ENCODE assay signal across 28 cellular contexts in genomic region chr3:124007186-124007585, GRCh38. TPM values are rescaled to one million over a fixed set of nuclear protein-coding genes. Genes with fewer than 3 reads are reported as not detected.
DNase-seq lines count a peak whose midpoint lies in the region; ATAC-seq, FAIRE-seq and TF ChIP-seq lines count a peak whose summit lies in the region.
"Had no signal": no experiment of that assay in that cellular context is flagged by ENCODE, and none has a peak within 500 bp of the region (broad histone marks: within the 10 kb centered on the region; RNA-seq: fewer than 3 reads in every experiment).

No MANE protein-coding gene starts in this region.

- H3K9ac ChIP-seq in OCI-LY3 (ENCODE audit: low read length) (no peak overlapping the region), GM12878 (ENCODE audit: control insufficient read depth, insufficient read depth, low read length) (no peak overlapping the region)

- TF ChIP-seq RAD21 in GM12878 (IDR thresholded peaks at IDR 0.05; ENCODE audit: insufficient read depth, low read depth, low read length): no peak

- H3K4me2 ChIP-seq in OCI-LY3 (ENCODE audit: low read length) (peak overlapping the region; percentile 45), GM12878 (ENCODE audit: control insufficient read depth, insufficient read depth) (no peak overlapping the region)
- H3K4me2 ChIP-seq: hepatocyte had no signal

- DNase-seq in A172 (ENCODE audit: low spot score) (peak; percentile 40), GM12878 (ENCODE audit: low read depth, low spot score) (no peak)
- no peak for DNase-seq in stimulated activated naive CD4-positive, alpha-beta T cell (lab: John Stamatoyannopoulos, UW)
- DNase-seq in activated CD4-positive, alpha-beta T cell treated with anti-CD3 and anti-CD28 coated beads, Interleukin-2, amount 50 U/mL, for 48 hours: no peak
- no peak for DNase-seq in activated CD4-positive, alpha-beta T cell treated with anti-CD3 and anti-CD28 coated beads for 36 hours
- DNase-seq: 8988T; amygdala; CD4-positive, alpha-beta memory T cell; DMS79; effector memory CD4-positive, alpha-beta T cell; MG63; NCI-H2029 treated with DMSO at 0.1 percent for 48 hours; NCI-H69; nephron progenitor cell; psoas muscle; stimulated activated CD4-positive, alpha-beta T cell treated with anti-CD3 and anti-CD28 coated beads, Interleukin-12 subunit alpha, Interleukin-12 subunit beta, amount 100 ng/mL, for 4 hours; T-cell; upper lobe of right lung had no signal

- RAD21 ChIA-PET in GM12878 (lab: Charles Lee; ENCODE audit: unreplicated experiment): no interaction called here

- no peak overlapping the region for H3K27ac ChIP-seq in OCI-LY3 (ENCODE audit: low read length)
- H3K27ac ChIP-seq in GM12878 (ENCODE audit: control insufficient read depth, insufficient read depth): no peak overlapping the region
- H3K27ac ChIP-seq: hepatocyte, psoas muscle, upper lobe of right lung had no signal

- H3K27me3 Mint-ChIP-seq in activated CD4-positive, alpha-beta T cell treated with anti-CD3 and anti-CD28 coated beads for 36 hours: peaks cover 35% of the 10 kb centered on the region

- no peak for FAIRE-seq in GM12878 (lab: Jason Lieb, UNC)

- no peak overlapping the region for H2AFZ ChIP-seq in OCI-LY3 (ENCODE audit: low read depth, low read length)
- H2AFZ ChIP-seq in GM12878 (ENCODE audit: control insufficient read depth, low read depth, low read length): no peak overlapping the region
- H2AFZ ChIP-seq: hepatocyte had no signal

- TF ChIP-seq POLR2A in GM12878 (IDR thresholded peaks at IDR 0.05; ENCODE audit: low read depth, low read length): no peak

- ATAC-seq in HG02610 (IDR thresholded peaks at IDR 0.05; ENCODE audit: unreplicated experiment): peak; percentile 77
- ATAC-seq in GM12878: peak; percentile 65
- no peak for ATAC-seq in HG03354 (IDR thresholded peaks at IDR 0.05; ENCODE audit: poor library complexity, severe bottlenecking, unreplicated experiment)
- no peak for ATAC-seq in activated CD4-positive, alpha-beta T cell treated with anti-CD3 and anti-CD28 coated beads for 36 hours
- ATAC-seq: Panc1; psoas muscle; stimulated activated effector memory CD8-positive, alpha-beta T cell treated with anti-CD3 and anti-CD28 coated beads, Interleukin-12 subunit alpha, Interleukin-12 subunit beta, amount 100 ng/mL, for 72 hours; T-cell; upper lobe of right lung; WTC11 had no signal

- no peaks in the 10 kb centered on the region for H4K20me1 ChIP-seq in OCI-LY3 (ENCODE audit: insufficient read depth, low read length)
- no peaks in the 10 kb centered on the region for H4K20me1 ChIP-seq in GM12878 (ENCODE audit: control insufficient read depth, insufficient read depth)

- intact Hi-C loops in GM12878 (cut with micrococcal nuclease; ENCODE audit: unreplicated experiment): no loop called here
- intact Hi-C loops in activated CD4-positive, alpha-beta T cell treated with anti-CD3 and anti-CD28 coated beads for 36 hours (cut with DNase I, micrococcal nuclease): no loop called here

- H3K9me3 ChIP-seq in OCI-LY3 (ENCODE audit: insufficient read depth, low read length) (no peaks in the 10 kb centered on the region), GM12878 (replicated peaks; ENCODE audit: control insufficient read depth, insufficient read depth, low read length) (no peaks in the 10 kb centered on the region)
- H3K9me3 ChIP-seq: MG63, psoas muscle, upper lobe of right lung had no signal

- 4% methylated on average over 4 of the region's 4 CpGs for WGBS in GM12878 (ENCODE audit: insufficient coverage, insufficient replicate concordance, low lambda C conversion rate, missing lambda C conversion rate)

- POLR2A ChIA-PET in GM12878 (lab: Charles Lee): no interaction called here
- POLR2A ChIA-PET in activated CD4-positive, alpha-beta T cell treated with anti-CD3 and anti-CD28 coated beads for 36 hours (lab: Charles Lee): no interaction called here

- H3K4me1 Mint-ChIP-seq in activated CD4-positive, alpha-beta T cell treated with anti-CD3 and anti-CD28 coated beads for 36 hours: no peaks in the 10 kb centered on the region
- H3K4me1 Mint-ChIP-seq: CD4-positive, alpha-beta memory T cell; nephron progenitor cell; stimulated activated effector memory CD8-positive, alpha-beta T cell treated with anti-CD3 and anti-CD28 coated beads, Interleukin-12 subunit alpha, Interleukin-12 subunit beta, amount 100 ng/mL, for 72 hours; T-cell; WTC11 had no signal

- H3K36me3 Mint-ChIP-seq in activated CD4-positive, alpha-beta T cell treated with anti-CD3 and anti-CD28 coated beads for 36 hours (ENCODE audit: low read depth): no peaks in the 10 kb centered on the region
- H3K36me3 Mint-ChIP-seq: CD4-positive, alpha-beta memory T cell; stimulated activated effector memory CD8-positive, alpha-beta T cell treated with anti-CD3 and anti-CD28 coated beads, Interleukin-12 subunit alpha, Interleukin-12 subunit beta, amount 100 ng/mL, for 72 hours; T-cell; WTC11 had no signal

- no peak overlapping the region for H3K27ac Mint-ChIP-seq in activated CD4-positive, alpha-beta T cell treated with anti-CD3 and anti-CD28 coated beads for 36 hours
- H3K27ac Mint-ChIP-seq: activated T-helper 2 cell treated with anti-CD3 and anti-CD28 coated beads, Interferon-gamma antibody, Interleukin-2, Interleukin-4, amounts not matched to agents 10 μg/mL and 5 μg/mL and 100 μg/mL, durations not matched to agents 14 hours and 24 hours and 36 hours; CD4-positive, alpha-beta memory T cell; nephron progenitor cell; stimulated activated effector memory CD8-positive, alpha-beta T cell treated with anti-CD3 and anti-CD28 coated beads, Interleukin-12 subunit alpha, Interleukin-12 subunit beta, amount 100 ng/mL, for 72 hours; T-cell; WTC11 had no signal

- no peaks in the 10 kb centered on the region for H3K9me3 Mint-ChIP-seq in activated CD4-positive, alpha-beta T cell treated with anti-CD3 and anti-CD28 coated beads for 36 hours (ENCODE audit: low read depth)
- H3K9me3 Mint-ChIP-seq: activated T-helper 2 cell treated with anti-CD3 and anti-CD28 coated beads, Interferon-gamma antibody, Interleukin-2, Interleukin-4, amounts not matched to agents 10 μg/mL and 5 μg/mL and 100 μg/mL, durations not matched to agents 14 hours and 24 hours and 36 hours; nephron progenitor cell; stimulated activated effector memory CD8-positive, alpha-beta T cell treated with anti-CD3 and anti-CD28 coated beads, Interleukin-12 subunit alpha, Interleukin-12 subunit beta, amount 100 ng/mL, for 72 hours; T-cell; WTC11 had no signal

- CTCF ChIA-PET in GM12878 (lab: Yijun Ruan, JAX): interaction anchor here (1.0 kb wide), 1 partner anchor 280 kb away, joined by 3 read pairs; no protein-coding TSS in a partner anchor
- CTCF ChIA-PET in activated CD4-positive, alpha-beta T cell treated with anti-CD3 and anti-CD28 coated beads for 36 hours (lab: Charles Lee): interaction anchor here (1.2 kb wide), 1 partner anchor 29 kb away, joined by 4 read pairs; no protein-coding TSS in a partner anchor

- H3K4me1 ChIP-seq in OCI-LY3 (ENCODE audit: low read length) (peaks cover 13% of the 10 kb centered on the region), GM12878 (ENCODE audit: control insufficient read depth, insufficient read depth, low read length) (no peaks in the 10 kb centered on the region)
- H3K4me1 ChIP-seq: psoas muscle, upper lobe of right lung had no signal

- no peak overlapping the region for H3K4me3 Mint-ChIP-seq in activated CD4-positive, alpha-beta T cell treated with anti-CD3 and anti-CD28 coated beads for 36 hours
- H3K4me3 Mint-ChIP-seq: CD4-positive, alpha-beta memory T cell; nephron progenitor cell; stimulated activated effector memory CD8-positive, alpha-beta T cell treated with anti-CD3 and anti-CD28 coated beads, Interleukin-12 subunit alpha, Interleukin-12 subunit beta, amount 100 ng/mL, for 72 hours; T-cell; WTC11 had no signal

- H3K4me3 ChIP-seq in OCI-LY3 (ENCODE audit: low read length) (no peak overlapping the region), GM12878 (no peak overlapping the region)
- H3K4me3 ChIP-seq: hepatocyte, MG63, psoas muscle, upper lobe of right lung had no signal

- TF ChIP-seq CTCF in OCI-LY3 (IDR thresholded peaks at IDR 0.05; ENCODE audit: low read depth, low read length) (no peak), GM12878 (IDR thresholded peaks at IDR 0.05 in 2 of 3, conservative IDR thresholded peaks at IDR 0.05 in 1 of 3; ENCODE audit: control insufficient read depth in 2 of 3, extremely low read depth in 1 of 3, insufficient read depth in 1 of 3, low read depth in 3 of 3, low read length in 3 of 3) (no peak)

- SMC1A ChIA-PET in GM12878 (lab: Charles Lee; ENCODE audit: uncharacterized antibody, unreplicated experiment): no interaction called here

- H3K27me3 ChIP-seq in OCI-LY3 (ENCODE audit: low read depth, low read length) (no peaks in the 10 kb centered on the region), GM12878 (replicated peaks in 1 of 2; ENCODE audit: control insufficient read depth in 2 of 2, insufficient read depth in 2 of 2, low read length in 1 of 2) (no peaks in the 10 kb centered on the region)
- H3K27me3 ChIP-seq: upper lobe of right lung had no signal

- H3K79me2 ChIP-seq in OCI-LY3 (ENCODE audit: low read length): no peaks in the 10 kb centered on the region
- no peaks in the 10 kb centered on the region for H3K79me2 ChIP-seq in GM12878 (ENCODE audit: control insufficient read depth, insufficient read depth, low read length)
- H3K79me2 ChIP-seq: hepatocyte had no signal

- in situ Hi-C loops in GM12878 (cut with MboI): no loop called here

- no peaks in the 10 kb centered on the region for H3K36me3 ChIP-seq in OCI-LY3 (replicated peaks; ENCODE audit: low read depth, low read length)
- no peaks in the 10 kb centered on the region for H3K36me3 ChIP-seq in GM12878 (ENCODE audit: control insufficient read depth in 2 of 2, insufficient read depth in 2 of 2, low read length in 1 of 2)
- H3K36me3 ChIP-seq: MG63, upper lobe of right lung had no signal

- no peak for TF ChIP-seq EP300 in GM12878 (IDR thresholded peaks at IDR 0.05; ENCODE audit: borderline replicate concordance in 1 of 2, control insufficient read depth in 1 of 2, low read depth in 2 of 2, low read length in 2 of 2)

- no TSS peak for BruUV-seq in GM12878 (replicated peaks; lab: Mats Ljungman, UMichigan)

RNA-seq across cellular contexts. Expression of gene ROPN1, which starts 15.3 kb away (rescaled TPM):
- 0.14 TPM in 1 of 2 replicates, not detected in the other for total RNA-seq in A172 (2014; rRNA removed; shearing (Covaris generic))
- total RNA-seq in GM12878 (2013; cell fraction: nucleolus; rRNA removed): not detected in 2 replicates
- total RNA-seq in GM12878 (2014; rRNA removed): not detected in 2 replicates
- total RNA-seq in GM12878 (2014; rRNA removed; fragmentation: Illumina TruSeq; extraction: Trizol): not detected in 2 replicates
- total RNA-seq in GM12878 (2021): not detected in 2 replicates
- not detected for polyA plus RNA-seq in GM12878 (2011; ENCODE audit: low read depth)
- polyA plus RNA-seq in GM12878 (2011; rRNA removed): not detected in 2 replicates
- not detected in 2 replicates for polyA plus RNA-seq in GM12878 (2011; cell fraction: cytosol; rRNA removed)
- not detected in 2 replicates for polyA plus RNA-seq in GM12878 (2011; cell fraction: nucleus; rRNA removed)
- polyA plus RNA-seq in GM12878 (2012): not detected in 2 replicates
- polyA plus RNA-seq in GM12878 (2014; fragmentation: Illumina TruSeq; extraction: Trizol): not detected in 2 replicates
- polyA plus RNA-seq in GM12878 (2014; fragmentation: Nextera tagmentation; extraction: Ambion mirVana): not detected
- not detected in 2 replicates for polyA plus RNA-seq in GM12878 (2014; rRNA removed)
- not detected for polyA plus RNA-seq in GM12878 (2016; fragmentation: Nextera tagmentation; extraction: Ambion mirVana)
- not detected in 2 replicates for polyA minus RNA-seq in GM12878 (2011; rRNA and poly(A)+ RNA removed)
- polyA minus RNA-seq in GM12878 (2011; cell fraction: cytosol; rRNA and poly(A)+ RNA removed): not detected in 2 replicates
- not detected in 2 replicates for polyA minus RNA-seq in GM12878 (2011; cell fraction: nucleus; rRNA and poly(A)+ RNA removed)
- total RNA-seq in activated CD4-positive, alpha-beta T cell treated with anti-CD3 and anti-CD28 coated beads for 36 hours: not detected
- total RNA-seq: activated T-helper 2 cell treated with anti-CD3 and anti-CD28 coated beads, Interferon-gamma antibody, Interleukin-2, Interleukin-4, amounts not matched to agents 10 μg/mL and 5 μg/mL and 100 μg/mL, durations not matched to agents 14 hours and 24 hours and 36 hours; CD4-positive, alpha-beta memory T cell; fibroblast of lung; hepatocyte; mesenteric fat pad; psoas muscle; T-cell; upper lobe of right lung; WTC11 had no signal
- polyA plus RNA-seq: CD4-positive, alpha-beta memory T cell; fibroblast of lung; hepatocyte; psoas muscle had no signal

RNA-seq across cellular contexts. Expression of gene KALRN, which starts 26.0 kb away (rescaled TPM):
- total RNA-seq in A172 (2014; rRNA removed; shearing (Covaris generic)): 9.5 and 13.2 TPM in 2 replicates
- total RNA-seq in GM12878 (2013; cell fraction: nucleolus; rRNA removed): 12.0 and 13.9 TPM in 2 replicates
- total RNA-seq in GM12878 (2014; rRNA removed) (0.22 and 0.23 TPM in 2 replicates), GM12878 (2014; rRNA removed; fragmentation: Illumina TruSeq; extraction: Trizol) (0.27 and 0.32 TPM in 2 replicates), GM12878 (2021) (0.26 and 0.27 TPM in 2 replicates)
- 0.94 TPM for polyA plus RNA-seq in GM12878 (2011; ENCODE audit: low read depth)
- polyA plus RNA-seq in GM12878 (2011; rRNA removed) (1.3 and 3.4 TPM in 2 replicates), GM12878 (2014; fragmentation: Illumina TruSeq; extraction: Trizol) (0.15 and 0.87 TPM in 2 replicates), GM12878 (2014; fragmentation: Nextera tagmentation; extraction: Ambion mirVana) (under 1 TPM; 0.02 to 0.03 TPM), GM12878 (2014; rRNA removed) (0.13 and 0.17 TPM in 2 replicates), GM12878 (2016; fragmentation: Nextera tagmentation; extraction: Ambion mirVana) (under 1 TPM in 1 of 2 experiments, not detected in 1; 0.25 TPM)
- polyA plus RNA-seq in GM12878 (2011; cell fraction: cytosol; rRNA removed): 1.9 and 2.5 TPM in 2 replicates
- polyA plus RNA-seq in GM12878 (2011; cell fraction: nucleus; rRNA removed): 2.5 and 3.8 TPM in 2 replicates
- 0.85 and 1.7 TPM in 2 replicates for polyA plus RNA-seq in GM12878 (2012)
- polyA minus RNA-seq in GM12878 (2011; rRNA and poly(A)+ RNA removed): 3.8 and 5.2 TPM in 2 replicates
- polyA minus RNA-seq in GM12878 (2011; cell fraction: cytosol; rRNA and poly(A)+ RNA removed): 1.2 and 2.1 TPM in 2 replicates
- 2.5 and 3.7 TPM in 2 replicates for polyA minus RNA-seq in GM12878 (2011; cell fraction: nucleus; rRNA and poly(A)+ RNA removed)
- total RNA-seq in activated CD4-positive, alpha-beta T cell treated with anti-CD3 and anti-CD28 coated beads for 36 hours: 1 to 10 TPM; 2.1 to 2.5 TPM

RNA-seq across cellular contexts. Expression of gene CCDC14, which starts 46.2 kb away (rescaled TPM):
- 53.4 and 53.8 TPM in 2 replicates for total RNA-seq in A172 (2014; rRNA removed; shearing (Covaris generic))
- 367 TPM in 2 replicates for total RNA-seq in GM12878 (2013; cell fraction: nucleolus; rRNA removed)
- total RNA-seq in GM12878 (2014; rRNA removed) (44.7 and 48.9 TPM in 2 replicates), GM12878 (2014; rRNA removed; fragmentation: Illumina TruSeq; extraction: Trizol) (51.9 and 55.8 TPM in 2 replicates), GM12878 (2021) (37.1 and 39.9 TPM in 2 replicates)
- polyA plus RNA-seq in GM12878 (2011; ENCODE audit: low read depth): 32.4 TPM
- polyA plus RNA-seq in GM12878 (2011; rRNA removed) (77.9 and 104 TPM in 2 replicates), GM12878 (2014; fragmentation: Illumina TruSeq; extraction: Trizol) (64.6 and 84.1 TPM in 2 replicates), GM12878 (2014; fragmentation: Nextera tagmentation; extraction: Ambion mirVana) (10 to 100 TPM; 16.6 to 19.5 TPM), GM12878 (2014; rRNA removed) (46.6 and 53.4 TPM in 2 replicates), GM12878 (2016; fragmentation: Nextera tagmentation; extraction: Ambion mirVana) (10 to 100 TPM; 15.9 to 22.7 TPM)
- 78.8 and 83.2 TPM in 2 replicates for polyA plus RNA-seq in GM12878 (2011; cell fraction: cytosol; rRNA removed)
- 560 and 775 TPM in 2 replicates for polyA plus RNA-seq in GM12878 (2011; cell fraction: nucleus; rRNA removed)
- 33.5 and 34.5 TPM in 2 replicates for polyA plus RNA-seq in GM12878 (2012)
- 80.4 and 86.3 TPM in 2 replicates for polyA minus RNA-seq in GM12878 (2011; rRNA and poly(A)+ RNA removed)
- 16.2 and 19.9 TPM in 2 replicates for polyA minus RNA-seq in GM12878 (2011; cell fraction: cytosol; rRNA and poly(A)+ RNA removed)
- 136 and 144 TPM in 2 replicates for polyA minus RNA-seq in GM12878 (2011; cell fraction: nucleus; rRNA and poly(A)+ RNA removed)
- total RNA-seq in activated CD4-positive, alpha-beta T cell treated with anti-CD3 and anti-CD28 coated beads for 36 hours: 10 to 100 TPM; 35.4 to 52.4 TPM

Comparison
In these comparisons a context has a peak if more than half of its experiments do, and no peak if none do; other contexts are left out.
1. ATAC-seq: peak in HG02610 (single experiment) and GM12878 (single experiment); none in HG03354 (single experiment) and activated CD4-positive, alpha-beta T cell treated with anti-CD3 and anti-CD28 coated beads for 36 hours (single experiment).